9 cellular contexts compared by ENCODE assay signal in genomic region chr4:15779789-15780188, GRCh38. TPM values are rescaled to one million over a fixed set of nuclear protein-coding genes. Genes with fewer than 3 reads are reported as not detected.
DNase-seq lines count a peak whose midpoint lies in the region; ATAC-seq and TF ChIP-seq lines count a peak whose summit lies in the region.
"Had no signal": no experiment of that assay in that cellular context is flagged by ENCODE, and none has a peak within 500 bp of the region (broad histone marks: within the 10 kb centered on the region; RNA-seq: fewer than 3 reads in every experiment).

No MANE protein-coding gene starts in this region.

- peak overlapping the region; percentile 93 for H3K4me2 ChIP-seq in Loucy (ENCODE audit: low read depth, low read length, poor library complexity, severe bottlenecking)

- no peaks in the 10 kb centered on the region for H4K20me1 ChIP-seq in Loucy (ENCODE audit: insufficient read depth, low read length, poor library complexity, severe bottlenecking)

- peaks cover 8 to 69% (median 39%) of the 10 kb centered on the region in 4 donors for H3K4me1 Mint-ChIP-seq in CD4-positive, CD25-positive, alpha-beta regulatory T cell
- H3K4me1 Mint-ChIP-seq in chondrocyte (ENCODE audit: low read depth) (peaks cover 13% of the 10 kb centered on the region), nephron progenitor cell (peaks cover 11% of the 10 kb centered on the region)

- no peaks in the 10 kb centered on the region for H3K36me3 ChIP-seq in CD4-positive, CD25-positive, alpha-beta regulatory T cell (ENCODE audit: control insufficient read depth, insufficient read depth, low read length)
- H3K36me3 ChIP-seq in Loucy (ENCODE audit: insufficient read depth, low read length): no peaks in the 10 kb centered on the region

- peaks cover 6% of the 10 kb centered on the region for H3K27me3 ChIP-seq in CD4-positive, CD25-positive, alpha-beta regulatory T cell (ENCODE audit: control insufficient read depth, insufficient read depth, low read length)
- H3K27me3 ChIP-seq in Loucy (ENCODE audit: insufficient read depth, low read length, poor library complexity, severe bottlenecking): no peaks in the 10 kb centered on the region

- H3K4me3 Mint-ChIP-seq in CD4-positive, CD25-positive, alpha-beta regulatory T cell: peak overlapping the region; percentile 88 to 93 (median 90)
- H3K4me3 Mint-ChIP-seq in chondrocyte (ENCODE audit: unreplicated experiment) (peak overlapping the region; percentile 72), nephron progenitor cell (peak overlapping the region; percentile 84)

- peaks cover 28% of the 10 kb centered on the region for H3K4me1 ChIP-seq in CD4-positive, CD25-positive, alpha-beta regulatory T cell (ENCODE audit: control insufficient read depth, insufficient read depth, low read length, poor library complexity, severe bottlenecking)
- H3K4me1 ChIP-seq in Loucy (ENCODE audit: insufficient read depth, low read length, poor library complexity, severe bottlenecking): peaks cover 74% of the 10 kb centered on the region

- peaks cover 18% of the 10 kb centered on the region for H3K36me3 Mint-ChIP-seq in CD4-positive, CD25-positive, alpha-beta regulatory T cell
- H3K36me3 Mint-ChIP-seq in chondrocyte (ENCODE audit: low read depth): no peaks in the 10 kb centered on the region
- no peaks in the 10 kb centered on the region for H3K36me3 Mint-ChIP-seq in nephron progenitor cell (ENCODE audit: low read depth)

- H3K27ac ChIP-seq in CD4-positive, CD25-positive, alpha-beta regulatory T cell (ENCODE audit: insufficient read depth, low read length, poor library complexity, severe bottlenecking): no peak overlapping the region
- H3K27ac ChIP-seq: neutrophil had no signal

- H3K9me3 ChIP-seq in CD4-positive, CD25-positive, alpha-beta regulatory T cell (ENCODE audit: control insufficient read depth in 2 of 2, low read length in 2 of 2): no peaks in the 10 kb centered on the region
- no peaks in the 10 kb centered on the region for H3K9me3 ChIP-seq in Loucy (ENCODE audit: insufficient read depth, low read depth, low read length)
- H3K9me3 ChIP-seq: neutrophil had no signal

- TF ChIP-seq CTCF in Loucy (conservative IDR thresholded peaks at IDR 0.05; ENCODE audit: low read length) (no peak), chondrocyte (IDR thresholded peaks at IDR 0.05) (no peak), nephron progenitor cell (IDR thresholded peaks at IDR 0.05) (no peak)

- H3K9me2 ChIP-seq in Loucy (replicated peaks; ENCODE audit: low read depth, low read length): no peaks in the 10 kb centered on the region

- peaks cover 49% of the 10 kb centered on the region for H3K27me3 Mint-ChIP-seq in CD4-positive, CD25-positive, alpha-beta regulatory T cell
- H3K27me3 Mint-ChIP-seq in chondrocyte (ENCODE audit: low read depth): peaks cover 38% of the 10 kb centered on the region
- peaks cover 80% of the 10 kb centered on the region for H3K27me3 Mint-ChIP-seq in nephron progenitor cell (ENCODE audit: low read depth, poor library complexity)

- peak overlapping the region; percentile 78 to 89 (median 87) for H3K27ac Mint-ChIP-seq in CD4-positive, CD25-positive, alpha-beta regulatory T cell
- H3K27ac Mint-ChIP-seq in chondrocyte (ENCODE audit: unreplicated experiment): no peak overlapping the region
- no peak overlapping the region for H3K27ac Mint-ChIP-seq in nephron progenitor cell

- peak overlapping the region; percentile 15; the same call in 1 of the 2 replicates for H2AFZ ChIP-seq in Loucy (ENCODE audit: low read length)

- peak overlapping the region; percentile 87 for H3K9ac ChIP-seq in Loucy (ENCODE audit: low read depth, low read length, poor library complexity, severe bottlenecking)

- H3F3A ChIP-seq in Loucy (ENCODE audit: low read depth): peaks cover 7% of the 10 kb centered on the region; the same call in 1 of the 2 replicates

- H3K79me2 ChIP-seq in Loucy (ENCODE audit: insufficient read depth, low read length): peaks cover 66% of the 10 kb centered on the region

- ATAC-seq in CD4-positive, CD25-positive, alpha-beta regulatory T cell (ENCODE audit: low read depth in 2 of 2): no peak
- ATAC-seq in HG03432 (IDR thresholded peaks at IDR 0.05; ENCODE audit: unreplicated experiment): no peak
- no peak for ATAC-seq in activated CD4-positive, CD25-positive, alpha-beta regulatory T cell treated with anti-CD3 and anti-CD28 coated beads, Interleukin-2, amount 50 U/mL, for 24 hours

- H3K4me3 ChIP-seq in CD4-positive, CD25-positive, alpha-beta regulatory T cell (ENCODE audit: low read depth, low read length): peak overlapping the region; percentile 85
- H3K4me3 ChIP-seq in Loucy (ENCODE audit: low read length, poor library complexity, severe bottlenecking): peak overlapping the region; percentile 89

- peaks cover 0 to 2% (median 0%) of the 10 kb centered on the region in 7 donors for H3K9me3 Mint-ChIP-seq in CD4-positive, CD25-positive, alpha-beta regulatory T cell
- H3K9me3 Mint-ChIP-seq in chondrocyte (ENCODE audit: low read depth) (no peaks in the 10 kb centered on the region), nephron progenitor cell (no peaks in the 10 kb centered on the region)

- no peak for DNase-seq in CD4-positive, CD25-positive, alpha-beta regulatory T cell
- no peak for DNase-seq in chondrocyte (ENCODE audit: low spot score)
- DNase-seq in nephron progenitor cell: no peak
- no peak for DNase-seq in dermis blood vessel endothelial cell
- DNase-seq in stimulated activated CD4-positive, alpha-beta T cell treated with anti-CD3 and anti-CD28 coated beads, Interleukin-2, amount 100 ng/mL, for 24 hours: no peak

RNA-seq across cellular contexts. Expression of gene CD38, which starts 1.7 kb away (rescaled TPM):
- total RNA-seq in CD4-positive, CD25-positive, alpha-beta regulatory T cell: 6.4 TPM
- 10 to 100 TPM in 2 of 4 donors, 1 to 10 TPM in 2; 4.8 to 14.5 (median 9.3) TPM for polyA plus RNA-seq in CD4-positive, CD25-positive, alpha-beta regulatory T cell
- total RNA-seq in chondrocyte (not detected in 3 replicates), dermis blood vessel endothelial cell (9.4 and 22.0 TPM in 2 replicates)

Comparison
In these comparisons a context has a peak if more than half of its experiments do, and no peak if none do; other contexts are left out.
1. H3K27ac Mint-ChIP-seq: peak in CD4-positive, CD25-positive, alpha-beta regulatory T cell (3 of 3); none in chondrocyte (single experiment) and nephron progenitor cell (single experiment).
2. Peak in every context shown above with its lines, with median percentiles within 50 percentile points of each other: H3K4me3 Mint-ChIP-seq.